20 cellular contexts compared by ENCODE assay signal in genomic region chr1:22772054-22772453, GRCh38.
DNase-seq lines count a peak whose midpoint lies in the region; ATAC-seq and TF ChIP-seq lines count a peak whose summit lies in the region.
"Had no signal": no experiment of that assay in that cellular context is flagged by ENCODE, and none has a peak within 500 bp of the region (broad histone marks: within the 10 kb centered on the region; RNA-seq: fewer than 3 reads in every experiment).

No MANE protein-coding gene starts in this region.

- H3K36me3 ChIP-seq in right atrium auricular region = no peaks in the 10 kb centered on the region
- no peaks in the 10 kb centered on the region for H3K36me3 ChIP-seq in left ventricle myocardium inferior
- H3K36me3 ChIP-seq in psoas muscle (ENCODE audit: insufficient read depth in 1 of 2, low read depth in 1 of 2) = no peaks in the 10 kb centered on the region
- H3K36me3 ChIP-seq in aorta (ENCODE audit: control insufficient read depth in 1 of 2, insufficient read depth in 2 of 2, low read length in 1 of 2) = no peaks in the 10 kb centered on the region

- H3K4me1 ChIP-seq in right atrium auricular region (peaks cover 0 to 8% of the 10 kb centered on the region in 2 donors), left ventricle myocardium inferior (no peaks in the 10 kb centered on the region), psoas muscle (peaks cover 4% of the 10 kb centered on the region), aorta (ENCODE audit: control insufficient read depth in 1 of 2, insufficient read depth in 2 of 2, low read length in 2 of 2) (no peaks in the 10 kb centered on the region)

- TF ChIP-seq CTCF in right atrium auricular region (IDR thresholded peaks at IDR 0.05) (no peak), left ventricle myocardium inferior (IDR thresholded peaks at IDR 0.05; ENCODE audit: borderline replicate concordance) (no peak), psoas muscle (IDR thresholded peaks at IDR 0.05) (no peak)

- DNase-seq in right atrium auricular region (ENCODE audit: low spot score) = peak; percentile 66
- no peak for DNase-seq in left ventricle myocardium inferior
- DNase-seq in medulla oblongata (ENCODE audit: extremely low spot score) = peak; percentile 86
- DNase-seq in psoas muscle = peak; percentile 70 to 80
- DNase-seq in aorta = peak; percentile 77 to 85
- DNase-seq: activated CD4-positive, alpha-beta T cell treated with anti-CD3 and anti-CD28 coated beads, Interleukin-2, amount 50 U/mL, for 4 hours; activated gamma-delta T cell treated with Interleukin-2 at 50 U/mL for 16 hours; DMS 273 treated with DMSO at 0.1 percent for 48 hours; GM23248; Karpas-422; NCI-H1105 treated with DMSO at 0.1 percent for 48 hours; NCI-H2171; NCI-H774; PC-3; stimulated activated CD4-positive, alpha-beta T cell treated with anti-CD3 and anti-CD28 coated beads, Interleukin-4, amount 100 ng/mL, for 4 hours had no signal

- no peaks in the 10 kb centered on the region for H3K9me3 ChIP-seq in right atrium auricular region
- H3K9me3 ChIP-seq in left ventricle myocardium inferior (replicated peaks) = no peaks in the 10 kb centered on the region
- H3K9me3 ChIP-seq in psoas muscle = no peaks in the 10 kb centered on the region
- no peaks in the 10 kb centered on the region for H3K9me3 ChIP-seq in aorta (ENCODE audit: control insufficient read depth, low read length)

- peak overlapping the region in 1 of 2 donors; percentile 21 for H3K27ac ChIP-seq in right atrium auricular region
- H3K27ac ChIP-seq in left ventricle myocardium inferior (replicated peaks) = no peak overlapping the region
- no peak overlapping the region for H3K27ac ChIP-seq in psoas muscle
- no peak overlapping the region for H3K27ac ChIP-seq in aorta (ENCODE audit: low read depth in 1 of 2, low read length in 2 of 2)
- H3K27ac ChIP-seq: GM23248, hepatocyte had no signal

- H3K27me3 ChIP-seq in right atrium auricular region = no peaks in the 10 kb centered on the region
- H3K27me3 ChIP-seq in left ventricle myocardium inferior (ENCODE audit: low read depth) = peaks cover 54% of the 10 kb centered on the region
- H3K27me3 ChIP-seq in psoas muscle (ENCODE audit: insufficient read depth in 3 of 3, low read length in 2 of 3) = peaks cover 0 to 3% (median 0%) of the 10 kb centered on the region in 3 donors
- H3K27me3 ChIP-seq in aorta (ENCODE audit: control insufficient read depth in 1 of 2, insufficient read depth in 2 of 2, low read length in 1 of 2) = no peaks in the 10 kb centered on the region
- H3K27me3 ChIP-seq: hepatocyte had no signal

- peak; percentile 92 to 97 (median 95) for ATAC-seq in psoas muscle
- peak; percentile 59 for ATAC-seq in aorta (ENCODE audit: low FRiP score)
- no peak for ATAC-seq in HG02763 (IDR thresholded peaks at IDR 0.05; ENCODE audit: unreplicated experiment)
- no peak for ATAC-seq in GM21576 (IDR thresholded peaks at IDR 0.05; ENCODE audit: unreplicated experiment)
- ATAC-seq in HG03045 (IDR thresholded peaks at IDR 0.05; ENCODE audit: unreplicated experiment) = no peak
- ATAC-seq: PC-3 had no signal

- 14 to 22% (median 21%) methylated on average over 14 of the region's 14 CpGs for WGBS in psoas muscle, 3 donors
- WGBS in aorta, 2 donors = 3 to 10% methylated on average over 14 of the region's 14 CpGs

- H3K4me3 ChIP-seq in right atrium auricular region (no peak overlapping the region), left ventricle myocardium inferior (no peak overlapping the region), psoas muscle (no peak overlapping the region), aorta (ENCODE audit: low read length in 2 of 2) (no peak overlapping the region)
- H3K4me3 ChIP-seq: GM23248, hepatocyte, smooth muscle cell had no signal

- intact Hi-C loops in left ventricle myocardium inferior (cut with micrococcal nuclease) (no loop called here), psoas muscle (cut with DNase I) (no loop called here), aorta (cut with DNase I) (no loop called here)

Comparison
In these comparisons a context has a peak if more than half of its experiments do, and no peak if none do; other contexts are left out.
1. ATAC-seq: peak in psoas muscle (4 of 4) and aorta (single experiment); none in HG02763 (single experiment), GM21576 (single experiment) and HG03045 (single experiment).